Comparison of ENCODE assay signal across 26 cellular contexts in the genomic region with DNA sequence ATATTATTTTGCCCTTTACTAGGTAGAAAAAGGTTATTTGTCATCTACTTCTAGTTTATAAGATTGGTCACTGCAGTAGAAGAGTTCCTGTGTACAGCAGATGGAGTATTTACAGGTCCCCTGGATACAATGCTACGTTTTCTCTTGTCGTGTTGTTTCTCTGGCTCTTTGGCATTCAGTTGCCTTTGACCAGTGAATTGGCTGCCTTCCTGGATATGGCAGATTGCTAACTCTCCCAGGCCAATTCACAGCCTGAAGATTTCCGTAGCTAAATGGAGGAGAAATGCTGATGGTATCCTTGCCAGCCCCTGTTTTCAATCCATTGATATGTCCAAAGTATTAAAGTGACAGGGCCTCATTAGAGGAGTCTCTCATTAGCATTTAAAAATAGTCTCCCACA. TPM values are rescaled to one million over a fixed set of nuclear protein-coding genes. Genes with fewer than 3 reads are reported as not detected.
DNase-seq lines count a peak whose midpoint lies in the region; ATAC-seq and TF ChIP-seq lines count a peak whose summit lies in the region.
"Had no signal": no experiment of that assay in that cellular context is flagged by ENCODE, and none has a peak within 500 bp of the region (broad histone marks: within the 10 kb centered on the region; RNA-seq: fewer than 3 reads in every experiment).

No MANE protein-coding gene starts in this region.

- H3K4me1 ChIP-seq in stomach, result peaks cover 0 to 9% (median 0%) of the 10 kb centered on the region in 4 donors
- H3K4me1 ChIP-seq: HAP-1, right atrium auricular region, testis had no signal

- H3K9me3 Mint-ChIP-seq in activated CD8-positive, alpha-beta T cell treated with anti-CD3 and anti-CD28 coated beads, Interleukin-2, amount 10 ng/mL, durations not matched to agents 7 days and 5 days (ENCODE audit: insufficient read depth), result peaks cover 25% of the 10 kb centered on the region

- WGBS in stomach, 5 donors, result 19 to 64% (median 26%) methylated on average over 3 of the region's 3 CpGs

- no peak for TF ChIP-seq CTCF in AG10803 (conservative IDR thresholded peaks at IDR 0.05; ENCODE audit: low read length)
- TF ChIP-seq CTCF in stomach (IDR thresholded peaks at IDR 0.05), result no peak

- no peak overlapping the region for H3K4me3 ChIP-seq in AG10803 (ENCODE audit: low read length)
- no peak overlapping the region for H3K4me3 ChIP-seq in stomach
- H3K4me3 ChIP-seq: esophagus muscularis mucosa, HAP-1, heart right ventricle, right atrium auricular region, testis had no signal

- TF ChIP-seq EP300 in stomach (IDR thresholded peaks at IDR 0.05), result no peak

- H3K9me3 ChIP-seq in stomach, result peaks cover 0 to 4% (median 0%) of the 10 kb centered on the region in 4 donors
- H3K9me3 ChIP-seq: right atrium auricular region, testis had no signal

- H3K27me3 ChIP-seq in stomach, result no peaks in the 10 kb centered on the region
- H3K27me3 ChIP-seq: esophagus muscularis mucosa, heart right ventricle, right atrium auricular region, testis had no signal

- H3K36me3 Mint-ChIP-seq in activated CD8-positive, alpha-beta T cell treated with anti-CD3 and anti-CD28 coated beads, Interleukin-2, amount 10 ng/mL, durations not matched to agents 7 days and 5 days (ENCODE audit: low read depth), result peaks cover 19% of the 10 kb centered on the region
- H3K36me3 Mint-ChIP-seq: immature natural killer cell had no signal

- no peak for TF ChIP-seq POLR2A in stomach (IDR thresholded peaks at IDR 0.05)

- CTCF ChIA-PET in activated CD8-positive, alpha-beta T cell treated with anti-CD3 and anti-CD28 coated beads, Interleukin-2, amount 10 ng/mL, durations not matched to agents 7 days and 5 days (lab: Charles Lee), result no interaction called here

- no peak overlapping the region for H3K27ac Mint-ChIP-seq in activated CD8-positive, alpha-beta T cell treated with anti-CD3 and anti-CD28 coated beads, Interleukin-2, amount 10 ng/mL, durations not matched to agents 7 days and 5 days
- H3K27ac Mint-ChIP-seq: immature natural killer cell, T-helper 17 cell had no signal

- intact Hi-C loops in stomach (cut with DNase I; ENCODE audit: low total_unique reads), result no loop called here

- POLR2A ChIA-PET in activated CD8-positive, alpha-beta T cell treated with anti-CD3 and anti-CD28 coated beads, Interleukin-2, amount 10 ng/mL, durations not matched to agents 7 days and 5 days (lab: Charles Lee), result no interaction called here

- H3K4me3 Mint-ChIP-seq in activated CD8-positive, alpha-beta T cell treated with anti-CD3 and anti-CD28 coated beads, Interleukin-2, amount 10 ng/mL, durations not matched to agents 7 days and 5 days, result no peak overlapping the region
- H3K4me3 Mint-ChIP-seq: central memory CD8-positive, alpha-beta T cell; immature natural killer cell; T-helper 17 cell had no signal

- peaks cover 5% of the 10 kb centered on the region for H3K4me1 Mint-ChIP-seq in activated CD8-positive, alpha-beta T cell treated with anti-CD3 and anti-CD28 coated beads, Interleukin-2, amount 10 ng/mL, durations not matched to agents 7 days and 5 days (ENCODE audit: low read depth)
- H3K4me1 Mint-ChIP-seq: central memory CD8-positive, alpha-beta T cell; immature natural killer cell had no signal

- peak; percentile 93 for ATAC-seq in left lobe of liver
- no peak for ATAC-seq in activated CD8-positive, alpha-beta T cell treated with anti-CD3 and anti-CD28 coated beads, Interleukin-2, amount 10 ng/mL, durations not matched to agents 7 days and 5 days
- no peak for ATAC-seq in GM21367 (IDR thresholded peaks at IDR 0.05; ENCODE audit: unreplicated experiment)
- ATAC-seq: heart right ventricle, T-helper 17 cell had no signal

- no peaks in the 10 kb centered on the region for H3K27me3 Mint-ChIP-seq in activated CD8-positive, alpha-beta T cell treated with anti-CD3 and anti-CD28 coated beads, Interleukin-2, amount 10 ng/mL, durations not matched to agents 7 days and 5 days (ENCODE audit: low read depth)
- H3K27me3 Mint-ChIP-seq: T-helper 17 cell had no signal

- H3K36me3 ChIP-seq in stomach, result no peaks in the 10 kb centered on the region
- H3K36me3 ChIP-seq: esophagus muscularis mucosa, HAP-1, heart right ventricle, right atrium auricular region, WERI-Rb-1 had no signal

- no peak overlapping the region for H3K27ac ChIP-seq in stomach
- H3K27ac ChIP-seq: esophagus muscularis mucosa, heart right ventricle, KMS-11, right atrium auricular region, testis, WERI-Rb-1 had no signal

- DNase-seq in AG10803 (ENCODE audit: low read depth) (peak; percentile 4), NCI-H2196 (lab: John Stamatoyannopoulos, UW; ENCODE audit: unreplicated experiment) (peak; percentile 35), cerebellar cortex (ENCODE audit: low spot score) (peak; percentile 99), left lobe of liver (ENCODE audit: low spot score) (peak; percentile 52), stomach (no peak)
- no peak for DNase-seq in activated CD8-positive, alpha-beta T cell treated with anti-CD3 and anti-CD28 coated beads, Interleukin-2, amount 10 ng/mL, durations not matched to agents 7 days and 5 days
- no peak for DNase-seq in stimulated activated CD4-positive, alpha-beta T cell treated with anti-CD3 and anti-CD28 coated beads, Interleukin-2, amount 100 ng/mL, for 48 hours
- DNase-seq: activated CD4-positive, alpha-beta T cell treated with anti-CD3 and anti-CD28 coated beads, Interleukin-2, amount 50 U/mL, for 1 hour; activated CD8-positive, alpha-beta memory T cell treated with anti-CD3 and anti-CD28 coated beads, Interleukin-2, amount 50 U/mL, for 48 hours; activated effector memory CD4-positive, alpha-beta T cell treated with Interleukin-2 at 50 U/mL for 16 hours; DMS153; effector memory CD4-positive, alpha-beta T cell; GDM1; heart right ventricle; immature natural killer cell; NCI-H2081; NCI-H510A; T-helper 17 cell; testis; WERI-Rb-1 had no signal

RNA-seq across cellular contexts. Expression of a gene that starts 32.5 kb away (rescaled TPM):
- total RNA-seq in left lobe of liver (16.2 TPM), stomach (10 to 100 TPM; 38.2 to 75.3 (median 52.2) TPM)
- total RNA-seq in activated CD8-positive, alpha-beta T cell treated with anti-CD3 and anti-CD28 coated beads, Interleukin-2, amount 10 ng/mL, durations not matched to agents 7 days and 5 days, result 10 to 100 TPM; 29.0 to 29.7 TPM
- 10 to 100 TPM; 13.1 to 26.0 (median 15.5) TPM for polyA plus RNA-seq in stomach

Comparison
In these comparisons a context has a peak if more than half of its experiments do, and no peak if none do; other contexts are left out.
1. DNase-seq: peak in AG10803 (single experiment), NCI-H2196 (single experiment), cerebellar cortex (single experiment) and left lobe of liver (single experiment); none in activated CD8-positive, alpha-beta T cell treated with anti-CD3 and anti-CD28 coated beads, Interleukin-2, amount 10 ng/mL, durations not matched to agents 7 days and 5 days (single experiment), stimulated activated CD4-positive, alpha-beta T cell treated with anti-CD3 and anti-CD28 coated beads, Interleukin-2, amount 100 ng/mL, for 48 hours (0 of 2) and stomach (single experiment).